Comparison of ENCODE assay signal across 1 cellular context in the genomic region with DNA sequence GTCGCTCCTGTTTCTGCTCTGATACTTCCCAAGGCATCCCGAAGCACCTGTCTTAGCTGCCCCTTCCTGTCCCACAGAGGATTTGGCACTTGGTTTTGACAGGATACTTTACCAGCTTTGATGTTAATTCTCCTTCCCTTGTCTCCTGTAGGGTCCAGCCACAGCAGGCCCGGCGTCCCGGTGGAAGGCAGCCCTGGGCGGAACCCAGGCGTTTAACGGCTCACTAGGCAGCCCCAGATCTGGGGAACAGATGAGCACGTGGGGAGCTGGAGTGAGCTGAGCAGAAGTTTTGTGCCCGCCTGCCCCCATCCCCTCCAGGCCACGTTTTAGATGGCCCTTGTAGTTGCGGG.
TF ChIP-seq lines count a peak whose summit lies in the region.

No MANE protein-coding gene starts in this region.

TF ChIP-seq in H1, 55 proteins besides CTCF, POLR2A, EP300 and RAD21:
- no peak for TF ChIP-seq ZNF274 (IDR thresholded peaks at IDR 0.05; ENCODE audit: borderline replicate concordance, extremely low read depth, low read length)
- TF ChIP-seq, protein P1, sequence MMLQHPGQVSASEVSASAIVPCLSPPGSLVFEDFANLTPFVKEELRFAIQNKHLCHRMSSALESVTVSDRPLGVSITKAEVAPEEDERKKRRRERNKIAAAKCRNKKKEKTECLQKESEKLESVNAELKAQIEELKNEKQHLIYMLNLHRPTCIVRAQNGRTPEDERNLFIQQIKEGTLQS (IDR thresholded peaks at IDR 0.05; ENCODE audit: insufficient read depth, low read depth, low read length): no peak
- no peak for TF ChIP-seq JUND (IDR thresholded peaks at IDR 0.05; ENCODE audit: low read length)
- no peak for TF ChIP-seq CHD2 (IDR thresholded peaks at IDR 0.05; ENCODE audit: low read length)
- TF ChIP-seq RFX5 (IDR thresholded peaks at IDR 0.05; ENCODE audit: borderline replicate concordance, low read depth, low read length): no peak
- TF ChIP-seq EZH2 (IDR thresholded peaks at IDR 0.05; ENCODE audit: low read depth, low read length, severe bottlenecking): no peak
